Comparison of ENCODE assay signal across 17 cellular contexts in the genomic region with DNA sequence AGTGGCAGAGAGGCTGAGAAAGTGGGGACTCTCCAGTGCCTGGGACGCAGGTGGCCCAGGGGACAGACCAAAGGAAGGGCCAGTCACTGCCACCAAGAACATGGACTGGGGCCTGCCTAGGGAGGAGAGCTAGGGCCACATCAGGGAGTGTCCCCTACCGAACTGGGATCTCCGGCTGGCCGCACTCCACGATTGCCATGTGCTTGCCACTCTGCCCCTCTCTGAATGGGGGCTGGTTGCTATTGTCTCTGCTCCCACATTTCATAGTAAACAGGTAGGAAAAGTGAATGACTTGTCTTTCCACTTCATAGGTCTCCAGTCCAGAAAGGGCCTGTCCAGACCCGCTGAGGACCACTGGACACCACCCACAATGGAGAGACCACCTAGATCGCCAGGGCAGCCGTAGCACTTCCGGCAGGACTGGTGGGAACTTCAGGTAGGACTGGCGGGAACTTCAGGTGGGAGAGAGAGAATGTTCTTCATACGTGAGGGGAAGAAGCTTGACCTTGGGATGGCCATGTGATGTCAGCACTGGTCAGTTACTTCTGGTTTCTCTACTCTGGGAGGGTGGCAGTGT. TPM values are rescaled to one million over a fixed set of nuclear protein-coding genes. Genes with fewer than 3 reads are reported as not detected.
DNase-seq lines count a peak whose midpoint lies in the region; ATAC-seq, FAIRE-seq and TF ChIP-seq lines count a peak whose summit lies in the region.
"Had no signal": no experiment of that assay in that cellular context is flagged by ENCODE, and none has a peak within 500 bp of the region (broad histone marks: within the 10 kb centered on the region; RNA-seq: fewer than 3 reads in every experiment).

No MANE protein-coding gene starts in this region.

- H3K27me3 Mint-ChIP-seq in activated CD8-positive, alpha-beta T cell treated with anti-CD3 and anti-CD28 coated beads for 36 hours, result no peaks in the 10 kb centered on the region
- H3K27me3 Mint-ChIP-seq in WTC11 (ENCODE audit: low read depth), result peaks cover 29% of the 10 kb centered on the region
- H3K27me3 Mint-ChIP-seq: CD4-positive, alpha-beta T cell had no signal

- no peaks in the 10 kb centered on the region for H3K36me3 Mint-ChIP-seq in activated CD8-positive, alpha-beta T cell treated with anti-CD3 and anti-CD28 coated beads for 36 hours (ENCODE audit: low read depth)
- H3K36me3 Mint-ChIP-seq in WTC11, result no peaks in the 10 kb centered on the region

- intact Hi-C loops in activated CD8-positive, alpha-beta T cell treated with anti-CD3 and anti-CD28 coated beads for 36 hours (cut with micrococcal nuclease), result no loop called here
- intact Hi-C loops in kidney (cut with DNase I), result loop anchor here (10.0 kb wide), 1 partner anchor 217 kb away; no protein-coding TSS in a partner anchor
- intact Hi-C loops in posterior vena cava (cut with DNase I), result loop anchor here in 1 of 2 donors (5.0 kb wide), 1 partner anchor 219 kb away; no protein-coding TSS in a partner anchor

- H3K4me3 Mint-ChIP-seq in activated CD8-positive, alpha-beta T cell treated with anti-CD3 and anti-CD28 coated beads for 36 hours, result no peak overlapping the region
- H3K4me3 Mint-ChIP-seq in WTC11, result no peak overlapping the region
- H3K4me3 Mint-ChIP-seq: B cell; CD4-positive, alpha-beta T cell; GM23338 had no signal

- H3K4me1 ChIP-seq in kidney (ENCODE audit: control insufficient read depth in 1 of 2, insufficient read depth in 1 of 2, low read depth in 1 of 2, low read length in 2 of 2), result peaks cover 0 to 3% of the 10 kb centered on the region in 2 donors
- H3K4me1 ChIP-seq: HAP-1 had no signal

- no peak for TF ChIP-seq POLR2A in GM12891 (IDR thresholded peaks at IDR 0.05; ENCODE audit: low read depth, low read length)

- DNase-seq in GM12891 (ENCODE audit: insufficient read length, low spot score) (no peak), kidney (peak; percentile 47), posterior vena cava (ENCODE audit: low spot score) (peak; percentile 77), GM10248 (ENCODE audit: extremely low spot score) (no peak), WTC11 (ENCODE audit: low spot score) (no peak)
- no peak for DNase-seq in activated CD8-positive, alpha-beta T cell treated with anti-CD3 and anti-CD28 coated beads for 36 hours
- no peak for DNase-seq in activated CD4-positive, alpha-beta T cell treated with anti-CD3 and anti-CD28 coated beads for 48 hours
- DNase-seq: C1 segment of cervical spinal cord; Calu3; CD4-positive, alpha-beta T cell; DMS 273 treated with DMSO at 0.1 percent for 48 hours had no signal

- peaks cover 0 to 6% of the 10 kb centered on the region in 2 donors for H3K9me3 ChIP-seq in kidney (ENCODE audit: control insufficient read depth in 1 of 2, low read length in 2 of 2)
- H3K9me3 ChIP-seq: HAP-1 had no signal

- ATAC-seq in activated CD8-positive, alpha-beta T cell treated with anti-CD3 and anti-CD28 coated beads for 36 hours, result no peak
- no peak for ATAC-seq in WTC11
- ATAC-seq: GM23338, HepG2 had no signal

- no peak overlapping the region for H3K4me3 ChIP-seq in kidney (ENCODE audit: low read length in 2 of 2)
- H3K4me3 ChIP-seq: GM23338, HAP-1 had no signal

- no peaks in the 10 kb centered on the region for H3K9me3 Mint-ChIP-seq in activated CD8-positive, alpha-beta T cell treated with anti-CD3 and anti-CD28 coated beads for 36 hours
- peaks cover 20% of the 10 kb centered on the region for H3K9me3 Mint-ChIP-seq in WTC11
- H3K9me3 Mint-ChIP-seq: CD4-positive, alpha-beta T cell had no signal

- H3K4me1 Mint-ChIP-seq in activated CD8-positive, alpha-beta T cell treated with anti-CD3 and anti-CD28 coated beads for 36 hours (ENCODE audit: low read depth), result no peaks in the 10 kb centered on the region
- 0 out of 2 replicates have a peak, but pooled peaks cover 3% of the 10 kb centered on the region for H3K4me1 Mint-ChIP-seq in WTC11
- H3K4me1 Mint-ChIP-seq: GM23338 had no signal

- FAIRE-seq in GM12891 (lab: Jason Lieb, UNC), result no peak
- no peak for FAIRE-seq in kidney (lab: Jason Lieb, UNC)
- FAIRE-seq: A204.1, HepG2, HTR-8/SVneo had no signal

- CTCF ChIA-PET in activated CD8-positive, alpha-beta T cell treated with anti-CD3 and anti-CD28 coated beads for 36 hours (lab: Charles Lee), result no interaction called here
- CTCF ChIA-PET in GM10248 (lab: Yijun Ruan, JAX), result no interaction called here
- CTCF ChIA-PET in WTC11 (lab: Charles Lee), result no interaction called here

- H3K36me3 ChIP-seq in kidney (ENCODE audit: control insufficient read depth in 1 of 2, insufficient read depth in 2 of 2, low read length in 2 of 2), result peaks cover 4 to 6% of the 10 kb centered on the region in 2 donors
- H3K36me3 ChIP-seq: HAP-1 had no signal

- peak overlapping the region; percentile 6 for H3K27ac Mint-ChIP-seq in activated CD8-positive, alpha-beta T cell treated with anti-CD3 and anti-CD28 coated beads for 36 hours
- no peak overlapping the region for H3K27ac Mint-ChIP-seq in WTC11
- H3K27ac Mint-ChIP-seq: B cell; CD4-positive, alpha-beta T cell; GM23338 had no signal

- H3K9ac ChIP-seq in kidney (ENCODE audit: low read length in 2 of 2), result no peak overlapping the region

- no peak overlapping the region for H3K27ac ChIP-seq in kidney (ENCODE audit: low read depth in 2 of 2, low read length in 2 of 2)

- POLR2A ChIA-PET in activated CD8-positive, alpha-beta T cell treated with anti-CD3 and anti-CD28 coated beads for 36 hours (lab: Charles Lee), result no interaction called here
- POLR2A ChIA-PET in GM10248 (lab: Yijun Ruan, JAX) (interaction anchor here (0.6 kb wide), 1 partner anchor 1228 kb away, joined by 5 read pairs; no protein-coding TSS in a partner anchor), WTC11 (lab: Charles Lee) (no interaction called here)

- no peak for TF ChIP-seq CTCF in activated CD8-positive, alpha-beta T cell treated with anti-CD3 and anti-CD28 coated beads for 36 hours (IDR thresholded peaks at IDR 0.05)
- TF ChIP-seq CTCF in kidney (IDR thresholded peaks at IDR 0.05; ENCODE audit: borderline replicate concordance, extremely low read depth, insufficient read depth) (no peak), GM10248 (IDR thresholded peaks at IDR 0.05; ENCODE audit: control extremely low read depth, extremely low read depth, low read depth, missing control alignments) (no peak), WTC11 (IDR thresholded peaks at IDR 0.05) (no peak)

TF ChIP-seq in GM12891, 5 proteins besides CTCF, POLR2A, EP300 and RAD21:
- TF ChIP-seq POU2F2 (IDR thresholded peaks at IDR 0.05; ENCODE audit: low read depth, low read length) (0 out of 2 replicates have a peak, but pooled peaks have one; percentile 4), TAF1 (IDR thresholded peaks at IDR 0.05; ENCODE audit: low read depth, low read length) (no peak)
TF ChIP-seq in GM12891: peak in this region for 1.

TF ChIP-seq in WTC11, 78 proteins besides CTCF, POLR2A, EP300 and RAD21:
- no peak for TF ChIP-seq SMAD3 (CRISPR knock-in tag; IDR thresholded peaks at IDR 0.05; ENCODE audit: borderline replicate concordance)
- TF ChIP-seq IRF2 (CRISPR knock-in tag; IDR thresholded peaks at IDR 0.05; ENCODE audit: borderline replicate concordance, low read depth), result no peak
- no peak for TF ChIP-seq ZNF263 (CRISPR knock-in tag; IDR thresholded peaks at IDR 0.05; ENCODE audit: low read depth)
- TF ChIP-seq, protein P1, sequence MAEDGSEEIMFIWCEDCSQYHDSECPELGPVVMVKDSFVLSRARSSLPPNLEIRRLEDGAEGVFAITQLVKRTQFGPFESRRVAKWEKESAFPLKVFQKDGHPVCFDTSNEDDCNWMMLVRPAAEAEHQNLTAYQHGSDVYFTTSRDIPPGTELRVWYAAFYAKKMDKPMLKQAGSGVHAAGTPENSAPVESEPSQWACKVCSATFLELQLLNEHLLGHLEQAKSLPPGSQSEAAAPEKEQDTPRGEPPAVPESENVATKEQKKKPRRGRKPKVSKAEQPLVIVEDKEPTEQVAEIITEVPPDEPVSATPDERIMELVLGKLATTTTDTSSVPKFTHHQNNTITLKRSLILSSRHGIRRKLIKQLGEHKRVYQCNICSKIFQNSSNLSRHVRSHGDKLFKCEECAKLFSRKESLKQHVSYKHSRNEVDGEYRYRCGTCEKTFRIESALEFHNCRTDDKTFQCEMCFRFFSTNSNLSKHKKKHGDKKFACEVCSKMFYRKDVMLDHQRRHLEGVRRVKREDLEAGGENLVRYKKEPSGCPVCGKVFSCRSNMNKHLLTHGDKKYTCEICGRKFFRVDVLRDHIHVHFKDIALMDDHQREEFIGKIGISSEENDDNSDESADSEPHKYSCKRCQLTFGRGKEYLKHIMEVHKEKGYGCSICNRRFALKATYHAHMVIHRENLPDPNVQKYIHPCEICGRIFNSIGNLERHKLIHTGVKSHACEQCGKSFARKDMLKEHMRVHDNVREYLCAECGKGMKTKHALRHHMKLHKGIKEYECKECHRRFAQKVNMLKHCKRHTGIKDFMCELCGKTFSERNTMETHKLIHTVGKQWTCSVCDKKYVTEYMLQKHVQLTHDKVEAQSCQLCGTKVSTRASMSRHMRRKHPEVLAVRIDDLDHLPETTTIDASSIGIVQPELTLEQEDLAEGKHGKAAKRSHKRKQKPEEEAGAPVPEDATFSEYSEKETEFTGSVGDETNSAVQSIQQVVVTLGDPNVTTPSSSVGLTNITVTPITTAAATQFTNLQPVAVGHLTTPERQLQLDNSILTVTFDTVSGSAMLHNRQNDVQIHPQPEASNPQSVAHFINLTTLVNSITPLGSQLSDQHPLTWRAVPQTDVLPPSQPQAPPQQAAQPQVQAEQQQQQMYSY (CRISPR knock-in tag; IDR thresholded peaks at IDR 0.05), result no peak
TF ChIP-seq in WTC11: peak in this region for 0.

RNA-seq across cellular contexts. Expression of a gene that starts 55.2 kb away (rescaled TPM):
- 2.6 TPM for polyA plus RNA-seq in GM12891 (2012; ENCODE audit: low read depth, missing spikeins)
- total RNA-seq in activated CD8-positive, alpha-beta T cell treated with anti-CD3 and anti-CD28 coated beads for 36 hours, result 10 to 100 TPM; 11.1 to 11.5 TPM
- total RNA-seq in kidney (39.0 TPM), posterior vena cava (1 to 10 TPM; 4.0 to 5.6 TPM), WTC11 (2021) (44.8 to 46.3 TPM (median 46.1 TPM) in 3 replicates)
- polyA plus RNA-seq in kidney (ENCODE audit: insufficient read depth, low read depth, low replicate concordance), result 30.1 TPM

Comparison
In these comparisons a context has a peak if more than half of its experiments do, and no peak if none do; other contexts are left out.
1. DNase-seq: peak in kidney (single experiment) and posterior vena cava (single experiment); none in GM12891 (single experiment), activated CD8-positive, alpha-beta T cell treated with anti-CD3 and anti-CD28 coated beads for 36 hours (single experiment), activated CD4-positive, alpha-beta T cell treated with anti-CD3 and anti-CD28 coated beads for 48 hours (single experiment), GM10248 (single experiment) and WTC11 (single experiment).